In the genomic region with DNA sequence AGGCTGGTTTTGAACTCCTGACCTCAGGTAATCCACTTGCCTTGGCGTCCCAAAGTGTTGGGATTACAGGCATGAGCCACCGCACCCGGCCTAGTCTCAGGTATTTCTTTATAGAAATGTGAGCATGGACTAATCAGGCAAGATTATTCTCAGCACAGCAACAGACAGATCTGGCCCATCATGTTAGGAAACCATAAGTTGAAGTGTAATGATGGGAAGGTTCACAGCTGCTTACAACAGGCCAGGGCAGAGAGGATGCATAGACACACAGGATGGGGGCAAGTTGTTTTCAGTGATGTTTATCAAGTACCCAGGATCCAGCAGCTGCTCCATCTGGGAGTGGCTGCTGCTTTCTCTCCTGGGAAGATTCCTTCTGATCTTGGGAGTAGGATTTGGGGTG, we compare ENCODE assay signal across 27 cellular contexts. TPM values are rescaled to one million over a fixed set of nuclear protein-coding genes. Genes with fewer than 3 reads are reported as not detected.
A peak's percentile ranks its signal among the peaks of the same experiment; 100 is the strongest.
DNase-seq lines count a peak whose midpoint lies in the region; ATAC-seq, FAIRE-seq and TF ChIP-seq lines count a peak whose summit lies in the region.
"Had no signal": no experiment of that assay in that cellular context is flagged by ENCODE, and none has a peak within 500 bp of the region (broad histone marks: within the 10 kb centered on the region; RNA-seq: fewer than 3 reads in every experiment).

No MANE protein-coding gene starts in this region.

- H3K27me3 Mint-ChIP-seq in activated CD4-positive, alpha-beta T cell treated with anti-CD3 and anti-CD28 coated beads, Interleukin-2, amount 10 ng/mL, durations not matched to agents 7 days and 5 days, result no peaks in the 10 kb centered on the region

- peak overlapping the region; percentile 3 for H3K27ac Mint-ChIP-seq in activated CD4-positive, alpha-beta T cell treated with anti-CD3 and anti-CD28 coated beads, Interleukin-2, amount 10 ng/mL, durations not matched to agents 7 days and 5 days
- H3K27ac Mint-ChIP-seq: B cell; CD8-positive, alpha-beta T cell had no signal

- H3K9me3 Mint-ChIP-seq in activated CD4-positive, alpha-beta T cell treated with anti-CD3 and anti-CD28 coated beads, Interleukin-2, amount 10 ng/mL, durations not matched to agents 7 days and 5 days, result peaks cover 13% of the 10 kb centered on the region

- H3K4me3 Mint-ChIP-seq in activated CD4-positive, alpha-beta T cell treated with anti-CD3 and anti-CD28 coated beads, Interleukin-2, amount 10 ng/mL, durations not matched to agents 7 days and 5 days, result no peak overlapping the region
- H3K4me3 Mint-ChIP-seq: B cell; CD8-positive, alpha-beta T cell had no signal

- CTCF ChIA-PET in activated CD4-positive, alpha-beta T cell treated with anti-CD3 and anti-CD28 coated beads, Interleukin-2, amount 10 ng/mL, durations not matched to agents 7 days and 5 days (lab: Charles Lee), result no interaction called here

- TF ChIP-seq CTCF in D721Med (IDR thresholded peaks at IDR 0.05; ENCODE audit: insufficient read depth, missing control alignments), result no peak

- ATAC-seq in GM19324 (IDR thresholded peaks at IDR 0.05; ENCODE audit: low FRiP score, unreplicated experiment), result no peak
- ATAC-seq: CD8-positive, alpha-beta T cell; HepG2; K562; Right ventricle myocardium inferior; SK-N-SH treated with all-trans-retinoic acid at 6 μM for 48 hours had no signal

- no peaks in the 10 kb centered on the region for H3K4me1 Mint-ChIP-seq in activated CD4-positive, alpha-beta T cell treated with anti-CD3 and anti-CD28 coated beads, Interleukin-2, amount 10 ng/mL, durations not matched to agents 7 days and 5 days
- H3K4me1 Mint-ChIP-seq: B cell had no signal

- POLR2A ChIA-PET in activated CD4-positive, alpha-beta T cell treated with anti-CD3 and anti-CD28 coated beads, Interleukin-2, amount 10 ng/mL, durations not matched to agents 7 days and 5 days (lab: Charles Lee), result no interaction called here

- peak; percentile 42 for DNase-seq in DMS 273 (lab: John Stamatoyannopoulos, UW; ENCODE audit: unreplicated experiment)
- DNase-seq in DMS 273 treated with DMSO at 0.1 percent for 48 hours (lab: John Stamatoyannopoulos, UW), result no peak
- no peak for DNase-seq in activated CD4-positive, alpha-beta T cell treated with anti-CD3 and anti-CD28 coated beads, Interleukin-2, amount 10 ng/mL, durations not matched to agents 7 days and 5 days
- DNase-seq in activated CD4-positive, alpha-beta T cell treated with anti-CD3 and anti-CD28 coated beads, Interleukin-2, amount 50 U/mL, for 48 hours, result no peak
- DNase-seq in islet precursor cell, result peak; percentile 41
- no peak for DNase-seq in D721Med (ENCODE audit: insufficient read length, low spot score)
- DNase-seq: CD8-positive, alpha-beta T cell; DMS153; GM23248; H7; Kasumi-1; NCI-H1092 treated with DMSO at 0.1 percent for 48 hours; NCI-H1436; NCI-H187 treated with DMSO at 0.1 percent for 48 hours; NCI-H2227 treated with DMSO at 0.1 percent for 48 hours; NCI-H526 treated with DMSO at 0.1 percent for 48 hours; PC-9; SJCRH30 had no signal

- FAIRE-seq in D721Med (lab: Jason Lieb, UNC), result no peak
- FAIRE-seq: GM18507, HepG2, K562 had no signal

- H3K36me3 Mint-ChIP-seq in activated CD4-positive, alpha-beta T cell treated with anti-CD3 and anti-CD28 coated beads, Interleukin-2, amount 10 ng/mL, durations not matched to agents 7 days and 5 days (ENCODE audit: low read depth), result peaks cover 3% of the 10 kb centered on the region
- H3K36me3 Mint-ChIP-seq: CD8-positive, alpha-beta T cell had no signal

RNA-seq across cellular contexts. Expression of a gene that starts 16.6 kb away (rescaled TPM):
- total RNA-seq in activated CD4-positive, alpha-beta T cell treated with anti-CD3 and anti-CD28 coated beads, Interleukin-2, amount 10 ng/mL, durations not matched to agents 7 days and 5 days, result not detected
- total RNA-seq: GM23248, K562, M059J, NCI-H460, PC-9, SJCRH30 had no signal

Comparison
In these comparisons a context has a peak if more than half of its experiments do, and no peak if none do; other contexts are left out.
1. DNase-seq: peak in DMS 273 (single experiment) and islet precursor cell (single experiment); none in DMS 273 treated with DMSO at 0.1 percent for 48 hours (single experiment), activated CD4-positive, alpha-beta T cell treated with anti-CD3 and anti-CD28 coated beads, Interleukin-2, amount 10 ng/mL, durations not matched to agents 7 days and 5 days (single experiment), activated CD4-positive, alpha-beta T cell treated with anti-CD3 and anti-CD28 coated beads, Interleukin-2, amount 50 U/mL, for 48 hours (0 of 2) and D721Med (single experiment).